Comparison of ENCODE assay signal across 1 cellular context in genomic region chr7:158563051-158563450, GRCh38.
TF ChIP-seq lines count a peak whose summit lies in the region.

No MANE protein-coding gene starts in this region.

TF ChIP-seq in GM23338, 12 proteins besides CTCF, POLR2A, EP300 and RAD21 (continued from another document):
- TF ChIP-seq ZNF462 (CRISPR knock-in tag; IDR thresholded peaks at IDR 0.05) (no peak), JUNB (IDR thresholded peaks at IDR 0.05; ENCODE audit: unreplicated experiment) (no peak)
TF ChIP-seq in GM23338: peak in this region for 0.
